In genomic region chr7:22082886-22083710, GRCh38 we compare ENCODE assay signal across 8 cellular contexts.
DNase-seq lines count a peak whose midpoint lies in the region; ATAC-seq and TF ChIP-seq lines count a peak whose summit lies in the region.

No MANE protein-coding gene starts in this region.

- H3K27ac ChIP-seq in GM23338 (ENCODE audit: low read depth): no peak overlapping the region

- 0 out of 3 replicates have a peak, but pooled peaks cover 5% of the 10 kb centered on the region for H3K36me3 Mint-ChIP-seq in GM23338 (ENCODE audit: low read depth)
- no peaks in the 10 kb centered on the region for H3K36me3 Mint-ChIP-seq in activated naive CD4-positive, alpha-beta T cell treated with anti-CD3 and anti-CD28 coated beads for 36 hours (ENCODE audit: low read depth)

- peaks cover 8% of the 10 kb centered on the region for H3K27me3 Mint-ChIP-seq in GM23338 (ENCODE audit: insufficient read depth, low read depth, poor library complexity)
- H3K27me3 Mint-ChIP-seq in activated naive CD4-positive, alpha-beta T cell treated with anti-CD3 and anti-CD28 coated beads for 36 hours (ENCODE audit: low read depth): peaks cover 20% of the 10 kb centered on the region

- H2AFZ ChIP-seq in GM23338: peak overlapping the region; percentile 95

- H3K9me3 Mint-ChIP-seq in GM23338: peaks cover 23% of the 10 kb centered on the region
- H3K9me3 Mint-ChIP-seq in activated naive CD4-positive, alpha-beta T cell treated with anti-CD3 and anti-CD28 coated beads for 36 hours: peaks cover 1% of the 10 kb centered on the region

- peak; percentile 96 for ATAC-seq in GM23338

- peak overlapping the region; percentile 86 for H3K4me2 ChIP-seq in GM23338

- peak; percentile 93 for DNase-seq in Daoy (ENCODE audit: low read depth)
- peak; percentile 95 for DNase-seq in GM23338 (ENCODE audit: low spot score)
- DNase-seq in Kasumi-1 (lab: John Stamatoyannopoulos, UW): peak; percentile 83 to 89
- DNase-seq in SHP77 (lab: John Stamatoyannopoulos, UW): peak; percentile 84 to 88
- peak; percentile 85 for DNase-seq in activated naive CD4-positive, alpha-beta T cell treated with anti-CD3 and anti-CD28 coated beads for 36 hours
- peak; percentile 88 for DNase-seq in germinal center (ENCODE audit: low spot score)
- DNase-seq in nucleus accumbens (lab: John Stamatoyannopoulos, UW): peak; percentile 20 to 97 (median 86)
- DNase-seq in superior temporal gyrus (ENCODE audit: extremely low spot score): peak; percentile 92

- H4K20me1 ChIP-seq in GM23338 (replicated peaks; ENCODE audit: insufficient read depth): no peaks in the 10 kb centered on the region

- H3K36me3 ChIP-seq in GM23338 (ENCODE audit: insufficient read depth): no peaks in the 10 kb centered on the region; the same call in 1 of the 2 replicates

- no peaks in the 10 kb centered on the region for H3K79me2 ChIP-seq in GM23338 (replicated peaks; ENCODE audit: insufficient read depth)

- H3K27me3 ChIP-seq in GM23338 (ENCODE audit: insufficient read depth): peaks cover 10% of the 10 kb centered on the region

- H3K9me2 ChIP-seq in GM23338 (ENCODE audit: insufficient read depth): peaks cover 12% of the 10 kb centered on the region

- H3K4me1 ChIP-seq in GM23338 (ENCODE audit: insufficient read depth): peaks cover 17% of the 10 kb centered on the region

- intact Hi-C loops in activated naive CD4-positive, alpha-beta T cell treated with anti-CD3 and anti-CD28 coated beads for 36 hours (cut with micrococcal nuclease): loop anchor here (1.0 to 5.0 kb wide), 5 partner anchors 82 to 1296 kb away; partner anchors contain the start of genes CDCA7L and SP8

- H3F3A ChIP-seq in GM23338 (replicated peaks; ENCODE audit: low read depth): no peaks in the 10 kb centered on the region

- H3K4me3 ChIP-seq in GM23338: peak overlapping the region; percentile 76

- TF ChIP-seq CTCF in GM23338 (conservative IDR thresholded peaks at IDR 0.05; ENCODE audit: low read depth in 2 of 2): peak; percentile 85 to 91

- peaks cover 16% of the 10 kb centered on the region for H3K4me1 Mint-ChIP-seq in GM23338
- H3K4me1 Mint-ChIP-seq in activated naive CD4-positive, alpha-beta T cell treated with anti-CD3 and anti-CD28 coated beads for 36 hours (ENCODE audit: low read depth): peaks cover 11% of the 10 kb centered on the region

- H3K4me3 Mint-ChIP-seq in GM23338: peak overlapping the region; percentile 82
- H3K4me3 Mint-ChIP-seq in activated naive CD4-positive, alpha-beta T cell treated with anti-CD3 and anti-CD28 coated beads for 36 hours: peak overlapping the region; percentile 71

- CTCF ChIA-PET in activated naive CD4-positive, alpha-beta T cell treated with anti-CD3 and anti-CD28 coated beads for 36 hours (lab: Charles Lee): interaction anchor here (0.5 to 4.8 kb wide), 19 partner anchors 8 to 417 kb away, joined by 3 to 25 read pairs (median 3); partner anchors contain the start of gene STEAP1B

- peak overlapping the region; percentile 84; the same call in 1 of the 2 replicates for H3K27ac Mint-ChIP-seq in GM23338
- no peak overlapping the region for H3K27ac Mint-ChIP-seq in activated naive CD4-positive, alpha-beta T cell treated with anti-CD3 and anti-CD28 coated beads for 36 hours

TF ChIP-seq in GM23338, 12 proteins besides CTCF, POLR2A, EP300 and RAD21 (continues in another document):
- TF ChIP-seq CREB1 (CRISPR knock-in tag; IDR thresholded peaks at IDR 0.05; ENCODE audit: low read depth): peak; percentile 76
- TF ChIP-seq POLR2AphosphoS5 (IDR thresholded peaks at IDR 0.05; ENCODE audit: low read depth): peak; percentile 51; the same call in 1 of the 2 replicates
- TF ChIP-seq EZH2 (IDR thresholded peaks at IDR 0.05; ENCODE audit: low read depth, unreplicated experiment): no peak
- TF ChIP-seq ZNF462 (CRISPR knock-in tag; IDR thresholded peaks at IDR 0.05): no peak; the same call in 1 of the 2 replicates
- no peak for TF ChIP-seq STAT1 (IDR thresholded peaks at IDR 0.05; ENCODE audit: unreplicated experiment)
- no peak for TF ChIP-seq ETS1 (IDR thresholded peaks at IDR 0.05)
- TF ChIP-seq ZNF331 (CRISPR knock-in tag; IDR thresholded peaks at IDR 0.05; ENCODE audit: low read depth): no peak
- TF ChIP-seq NANOG (IDR thresholded peaks at IDR 0.05; ENCODE audit: borderline replicate concordance): no peak
- TF ChIP-seq JUNB (IDR thresholded peaks at IDR 0.05; ENCODE audit: unreplicated experiment): no peak
